ENCODE assay signal across 14 cellular contexts in the genomic region with DNA sequence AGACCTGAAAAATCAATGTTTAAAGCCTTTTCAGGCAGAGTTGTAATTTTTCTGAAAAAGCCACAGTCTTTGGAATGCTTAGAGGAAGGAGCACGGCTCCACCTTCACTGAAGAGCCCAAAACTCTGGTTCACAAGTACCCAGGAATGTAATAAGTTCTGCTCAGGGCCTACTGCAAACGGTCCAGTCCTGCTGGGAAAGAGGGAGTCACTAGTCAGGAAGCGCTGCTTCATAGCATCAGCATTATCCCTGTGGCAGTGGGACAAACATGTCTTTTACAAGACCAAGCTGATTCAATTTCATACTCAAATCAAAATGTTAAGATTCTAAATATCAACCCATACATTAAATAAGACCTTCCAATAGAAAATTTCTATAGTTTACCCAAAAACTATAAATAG.
DNase-seq lines count a peak whose midpoint lies in the region; ATAC-seq and TF ChIP-seq lines count a peak whose summit lies in the region.
"Had no signal": no experiment of that assay in that cellular context is flagged by ENCODE, and none has a peak within 500 bp of the region (broad histone marks: within the 10 kb centered on the region; RNA-seq: fewer than 3 reads in every experiment).

No MANE protein-coding gene starts in this region.

- ATAC-seq in activated T-cell treated with anti-CD3 and anti-CD28 coated beads, Interleukin-2, amount 50 U/mL, for 72 hours (replicated peaks in 1 of 2): no peak
- ATAC-seq in lower lobe of right lung (peak; percentile 54 to 65), HG03432 (IDR thresholded peaks at IDR 0.05; ENCODE audit: unreplicated experiment) (no peak)

- H3K4me3 ChIP-seq in astrocyte of the spinal cord (ENCODE audit: low read depth, low read length): no peak overlapping the region
- H3K4me3 ChIP-seq in lower lobe of right lung: no peak overlapping the region
- no peak overlapping the region for H3K4me3 ChIP-seq in uterus
- H3K4me3 ChIP-seq: spleen, upper lobe of left lung had no signal

- H3K27me3 ChIP-seq in lower lobe of right lung (ENCODE audit: low read depth) (no peaks in the 10 kb centered on the region), uterus (no peaks in the 10 kb centered on the region)
- H3K27me3 ChIP-seq: spleen, upper lobe of left lung had no signal

- H3K9me3 ChIP-seq in lower lobe of right lung (no peaks in the 10 kb centered on the region), uterus (no peaks in the 10 kb centered on the region)
- H3K9me3 ChIP-seq: upper lobe of left lung had no signal

- peak overlapping the region; percentile 30 for H3K27ac Mint-ChIP-seq in activated T-cell treated with anti-CD3 and anti-CD28 coated beads, Interleukin-2, amount 50 U/mL, for 72 hours

- in situ Hi-C loops in astrocyte of the spinal cord (cut with HindIII; ENCODE audit: low sequenced_read_pairs): no loop called here

- H3K27me3 Mint-ChIP-seq in activated T-cell treated with anti-CD3 and anti-CD28 coated beads, Interleukin-2, amount 50 U/mL, for 72 hours (ENCODE audit: low read depth): no peaks in the 10 kb centered on the region

- intact Hi-C loops in lower lobe of right lung (cut with DNase I): no loop called here
- intact Hi-C loops in uterus (cut with DNase I; ENCODE audit: low total_unique reads): no loop called here

- TF ChIP-seq CTCF in astrocyte of the spinal cord (IDR thresholded peaks at IDR 0.05; ENCODE audit: low read depth, low read length) (no peak), lower lobe of right lung (IDR thresholded peaks at IDR 0.05) (no peak), uterus (IDR thresholded peaks at IDR 0.05) (no peak)

- H3K36me3 Mint-ChIP-seq in activated T-cell treated with anti-CD3 and anti-CD28 coated beads, Interleukin-2, amount 50 U/mL, for 72 hours (ENCODE audit: insufficient read depth in 2 of 2): peaks cover 25 to 48% of the 10 kb centered on the region in 2 donors

- peaks cover 0 to 2% of the 10 kb centered on the region in 2 donors for H3K9me3 Mint-ChIP-seq in activated T-cell treated with anti-CD3 and anti-CD28 coated beads, Interleukin-2, amount 50 U/mL, for 72 hours

- peaks cover 18% of the 10 kb centered on the region for H3K4me1 ChIP-seq in lower lobe of right lung
- H3K4me1 ChIP-seq in uterus: peaks cover 0 to 15% of the 10 kb centered on the region in 2 donors

- H3K4me1 Mint-ChIP-seq in activated T-cell treated with anti-CD3 and anti-CD28 coated beads, Interleukin-2, amount 50 U/mL, for 72 hours (ENCODE audit: low read depth): peaks cover 5% of the 10 kb centered on the region

- no peak overlapping the region for H3K27ac ChIP-seq in lower lobe of right lung
- peak overlapping the region; percentile 75 to 78 for H3K27ac ChIP-seq in uterus
- H3K27ac ChIP-seq: spleen, upper lobe of left lung, WERI-Rb-1 had no signal

- H3K36me3 ChIP-seq in lower lobe of right lung (peaks cover 67% of the 10 kb centered on the region), uterus (no peaks in the 10 kb centered on the region)
- H3K36me3 ChIP-seq: WERI-Rb-1 had no signal

- TF ChIP-seq POLR2A in uterus (IDR thresholded peaks at IDR 0.05): no peak

- DNase-seq in activated T-cell treated with anti-CD3 and anti-CD28 coated beads, Interleukin-2, amount 50 U/mL, for 72 hours: no peak
- DNase-seq in activated T-cell treated with anti-CD3 and anti-CD28 coated beads, Interleukin-2, amount 50 U/mL, for 1 hour: no peak
- DNase-seq in astrocyte of the spinal cord (ENCODE audit: low read depth, low spot score) (peak; percentile 52), lower lobe of right lung (no peak), uterus (peak in 1 of 2 donors; percentile 54), NCI-H146 (lab: John Stamatoyannopoulos, UW) (no peak)
- DNase-seq in activated CD4-positive, alpha-beta T cell treated with anti-CD3 and anti-CD28 coated beads, Interleukin-2, amount 50 U/mL, for 4 hours: no peak
- DNase-seq: amniotic stem cell; effector memory CD4-positive, alpha-beta T cell; kidney glomerular epithelial cell; spleen; upper lobe of left lung; WERI-Rb-1 had no signal

- H3K4me3 Mint-ChIP-seq in activated T-cell treated with anti-CD3 and anti-CD28 coated beads, Interleukin-2, amount 50 U/mL, for 72 hours: no peak overlapping the region

Comparison
In these comparisons a context has a peak if more than half of its experiments do, and no peak if none do; other contexts are left out.
1. ATAC-seq: peak in lower lobe of right lung (2 of 2); none in activated T-cell treated with anti-CD3 and anti-CD28 coated beads, Interleukin-2, amount 50 U/mL, for 72 hours (0 of 2) and HG03432 (single experiment).